ENCODE assay signal across 1 cellular context in the genomic region with DNA sequence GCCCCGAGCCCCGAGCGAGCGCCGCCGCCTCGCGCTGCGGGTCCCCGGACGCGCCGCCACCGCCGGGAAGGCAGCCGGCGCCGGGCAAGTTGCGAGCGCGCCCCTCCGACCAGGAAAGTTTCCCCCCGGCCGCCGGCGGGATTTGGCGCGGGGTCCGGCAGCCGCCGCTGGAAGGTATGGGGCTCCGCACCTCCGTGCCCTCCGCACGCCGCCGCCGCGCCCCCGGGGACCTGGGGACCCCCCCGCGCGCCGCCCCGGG.
A peak's percentile ranks its signal among the peaks of the same experiment; 100 is the strongest.
TF ChIP-seq lines count a peak whose summit lies in the region.

No MANE protein-coding gene starts in this region.

TF ChIP-seq in H1, 55 proteins besides CTCF, POLR2A, EP300 and RAD21 (continued from another document):
- TF ChIP-seq PHF8 (conservative IDR thresholded peaks at IDR 0.05; ENCODE audit: low read depth, low read length), result 0 out of 2 replicates have a peak, but pooled peaks have one; percentile 0
- no peak for TF ChIP-seq NANOG (IDR thresholded peaks at IDR 0.05; ENCODE audit: insufficient read depth, low read depth, low read length, poor library complexity, severe bottlenecking)
